ENCODE assay signal across 1 cellular context in genomic region chr20:25408890-25409289, GRCh38.
A peak's percentile ranks its signal among the peaks of the same experiment; 100 is the strongest.
TF ChIP-seq lines count a peak whose summit lies in the region.

No MANE protein-coding gene starts in this region.

TF ChIP-seq in H1, 55 proteins besides CTCF, POLR2A, EP300 and RAD21:
- TF ChIP-seq CEBPB (IDR thresholded peaks at IDR 0.05; ENCODE audit: low read depth, low read length) (no peak), USF2 (IDR thresholded peaks at IDR 0.05; ENCODE audit: low read length) (peak; percentile 36; the same call in 1 of the 2 replicates)
